ENCODE assay signal across 9 cellular contexts in genomic region chr16:50102046-50102756, GRCh38. TPM values are rescaled to one million over a fixed set of nuclear protein-coding genes. Genes with fewer than 3 reads are reported as not detected.
A peak's percentile ranks its signal among the peaks of the same experiment; 100 is the strongest.
DNase-seq lines count a peak whose midpoint lies in the region; ATAC-seq and TF ChIP-seq lines count a peak whose summit lies in the region.
"Had no signal": no experiment of that assay in that cellular context is flagged by ENCODE, and none has a peak within 500 bp of the region (broad histone marks: within the 10 kb centered on the region; RNA-seq: fewer than 3 reads in every experiment).

No MANE protein-coding gene starts in this region.

- 91 to 95% (median 91%) methylated on average over 6 of the region's 6 CpGs for WGBS in adrenal gland, 4 donors

- peaks cover 37% of the 10 kb centered on the region for H3K4me1 Mint-ChIP-seq in HFFc6 (ENCODE audit: low read depth)
- peaks cover 15% of the 10 kb centered on the region for H3K4me1 Mint-ChIP-seq in T-helper 1 cell treated with Interleukin-12 subunit alpha and Interleukin-12 subunit beta and Interleukin-4 antibody, amounts not matched to agents 30 μg/mL and 1 μg/mL, for 36 hours (ENCODE audit: low read depth)

- no peaks in the 10 kb centered on the region for H3K27me3 Mint-ChIP-seq in HFFc6 (ENCODE audit: insufficient read depth)
- no peaks in the 10 kb centered on the region for H3K27me3 Mint-ChIP-seq in T-helper 1 cell treated with Interleukin-12 subunit alpha and Interleukin-12 subunit beta and Interleukin-4 antibody, amounts not matched to agents 30 μg/mL and 1 μg/mL, for 36 hours (ENCODE audit: low read depth)
- H3K27me3 Mint-ChIP-seq: natural killer cell treated with Interleukin-12 subunit alpha and Interleukin-12 subunit beta and Interleukin-15 and Interleukin-18, amount 100 ng/mL, for 72 hours had no signal

- H3K36me3 ChIP-seq in kidney epithelial cell (ENCODE audit: control insufficient read depth, insufficient read depth, low read length) = peaks cover 1% of the 10 kb centered on the region
- peaks cover 0 to 64% of the 10 kb centered on the region in 2 donors for H3K36me3 ChIP-seq in adrenal gland (replicated peaks in 1 of 2)

- H3K4me3 ChIP-seq in GM12865 (ENCODE audit: low read depth, low read length) (no peak overlapping the region), kidney epithelial cell (ENCODE audit: low read depth, low read length) (no peak overlapping the region), adrenal gland (no peak overlapping the region)

- H3K36me3 Mint-ChIP-seq in HFFc6 (ENCODE audit: low read depth) = peaks cover 29% of the 10 kb centered on the region
- H3K36me3 Mint-ChIP-seq in T-helper 1 cell treated with Interleukin-12 subunit alpha and Interleukin-12 subunit beta and Interleukin-4 antibody, amounts not matched to agents 30 μg/mL and 1 μg/mL, for 36 hours (ENCODE audit: low read depth) = peaks cover 36% of the 10 kb centered on the region

- no peaks in the 10 kb centered on the region for H3K9me3 ChIP-seq in adrenal gland (replicated peaks in 1 of 3)

- no peaks in the 10 kb centered on the region for H3K9me3 Mint-ChIP-seq in HFFc6
- H3K9me3 Mint-ChIP-seq in T-helper 1 cell treated with Interleukin-12 subunit alpha and Interleukin-12 subunit beta and Interleukin-4 antibody, amounts not matched to agents 30 μg/mL and 1 μg/mL, for 36 hours = no peaks in the 10 kb centered on the region
- H3K9me3 Mint-ChIP-seq: natural killer cell treated with Interleukin-12 subunit alpha and Interleukin-12 subunit beta and Interleukin-15 and Interleukin-18, amount 100 ng/mL, for 72 hours had no signal

- TF ChIP-seq POLR2A in adrenal gland (IDR thresholded peaks at IDR 0.05) = no peak

- H3K27ac Mint-ChIP-seq in HFFc6 = peak overlapping the region; percentile 94
- peak overlapping the region; percentile 76 for H3K27ac Mint-ChIP-seq in T-helper 1 cell treated with Interleukin-12 subunit alpha and Interleukin-12 subunit beta and Interleukin-4 antibody, amounts not matched to agents 30 μg/mL and 1 μg/mL, for 36 hours
- H3K27ac Mint-ChIP-seq: natural killer cell treated with Interleukin-12 subunit alpha and Interleukin-12 subunit beta and Interleukin-15 and Interleukin-18, amount 100 ng/mL, for 72 hours had no signal

- TF ChIP-seq CTCF in GM12865 (IDR thresholded peaks at IDR 0.05; ENCODE audit: insufficient read depth, low read depth, low read length, missing control alignments) (no peak), HFFc6 (IDR thresholded peaks at IDR 0.05) (no peak), kidney epithelial cell (IDR thresholded peaks at IDR 0.05; ENCODE audit: insufficient read depth, low read length, poor library complexity, severe bottlenecking) (no peak), adrenal gland (IDR thresholded peaks at IDR 0.05) (no peak)

- H3K4me1 ChIP-seq in adrenal gland (replicated peaks in 1 of 2) = no peaks in the 10 kb centered on the region

- no peak for ATAC-seq in left lobe of liver

- intact Hi-C loops in adrenal gland (cut with DNase I) = no loop called here

- no peak overlapping the region for H3K27ac ChIP-seq in adrenal gland

- peak; percentile 48 for DNase-seq in GM12865 (ENCODE audit: low read depth)
- peak; percentile 89 for DNase-seq in HFFc6
- DNase-seq in kidney epithelial cell (ENCODE audit: low read depth) = peak; percentile 35
- no peak for DNase-seq in adrenal gland
- DNase-seq in HUDEP-2 (lab: John Stamatoyannopoulos, UW; ENCODE audit: unreplicated experiment in 76 of 76) = no peak
- DNase-seq in left lobe of liver (ENCODE audit: low spot score) = no peak
- DNase-seq in stimulated activated CD4-positive, alpha-beta T cell treated with anti-CD3 and anti-CD28 coated beads, Interleukin-4, amount 100 ng/mL, for 4 hours = no peak

- no peaks in the 10 kb centered on the region for H3K27me3 ChIP-seq in kidney epithelial cell (ENCODE audit: control insufficient read depth, insufficient read depth, low read length)
- H3K27me3 ChIP-seq in adrenal gland = no peaks in the 10 kb centered on the region

- H3K4me3 Mint-ChIP-seq in HFFc6 = peak overlapping the region; percentile 70
- H3K4me3 Mint-ChIP-seq in T-helper 1 cell treated with Interleukin-12 subunit alpha and Interleukin-12 subunit beta and Interleukin-4 antibody, amounts not matched to agents 30 μg/mL and 1 μg/mL, for 36 hours = no peak overlapping the region
- H3K4me3 Mint-ChIP-seq: natural killer cell treated with Interleukin-12 subunit alpha and Interleukin-12 subunit beta and Interleukin-15 and Interleukin-18, amount 100 ng/mL, for 72 hours had no signal

RNA-seq across cellular contexts. Expression of gene HEATR3, which starts 36.4 kb away (rescaled TPM):
- total RNA-seq in HFFc6 (2021; fragmentation: NEBNext Ultra II Directional; extraction: Animal tissue kit (Norgen Biotek cat#: 25700)) = 10 to 100 TPM; 17.2 to 23.8 (median 19.6) TPM
- 19.1 and 19.4 TPM in 2 replicates for total RNA-seq in kidney epithelial cell
- total RNA-seq in adrenal gland = 10 to 100 TPM; 10.9 to 35.3 (median 20.1) TPM
- polyA plus RNA-seq in adrenal gland = 10 to 100 TPM in 1 of 3 donors, 1 to 10 TPM in 2; 5.3 to 21.1 (median 6.9) TPM
- total RNA-seq in left lobe of liver = 11.9 TPM

RNA-seq across cellular contexts. Expression of gene TENT4B, which starts 50.9 kb away (rescaled TPM):
- total RNA-seq in HFFc6 (2021; fragmentation: NEBNext Ultra II Directional; extraction: Animal tissue kit (Norgen Biotek cat#: 25700)) = 10 to 100 TPM; 19.4 to 23.0 (median 21.6) TPM
- total RNA-seq in kidney epithelial cell (10.9 and 11.0 TPM in 2 replicates), adrenal gland (10 to 100 TPM in 7 of 8 donors, 1 to 10 TPM in 1; 6.8 to 19.3 (median 13.4) TPM), left lobe of liver (9.3 TPM)
- polyA plus RNA-seq in adrenal gland = 10 to 100 TPM in 1 of 3 donors, 1 to 10 TPM in 2; 4.2 to 27.8 (median 6.0) TPM

Comparison
In these comparisons a context has a peak if more than half of its experiments do, and no peak if none do; other contexts are left out.
1. DNase-seq: peak in GM12865 (single experiment), HFFc6 (single experiment) and kidney epithelial cell (single experiment); none in adrenal gland (0 of 7), HUDEP-2 (0 of 76), left lobe of liver (single experiment) and stimulated activated CD4-positive, alpha-beta T cell treated with anti-CD3 and anti-CD28 coated beads, Interleukin-4, amount 100 ng/mL, for 4 hours (0 of 2).